ENCODE assay signal across 16 cellular contexts in the genomic region with DNA sequence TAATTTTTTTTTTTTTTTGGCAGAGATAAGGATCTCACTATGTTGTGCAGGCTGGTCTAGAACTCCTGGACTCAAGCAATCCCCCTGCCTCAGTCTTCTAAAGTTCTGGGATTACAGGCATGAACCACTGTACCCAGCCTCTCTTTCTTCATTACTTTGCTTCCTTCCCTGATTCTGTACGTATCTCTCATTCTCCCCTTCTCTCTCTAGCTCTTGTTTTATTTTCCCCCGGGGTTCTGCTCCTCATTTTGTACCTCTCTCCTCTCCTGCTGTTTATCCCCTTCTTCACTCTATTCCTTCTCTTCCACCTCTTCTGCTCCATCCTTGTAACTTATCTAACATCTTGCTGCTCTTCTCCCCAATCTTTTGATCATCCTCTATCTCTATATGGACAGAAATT. TPM values are rescaled to one million over a fixed set of nuclear protein-coding genes. Genes with fewer than 3 reads are reported as not detected.
DNase-seq lines count a peak whose midpoint lies in the region; ATAC-seq and TF ChIP-seq lines count a peak whose summit lies in the region.
"Had no signal": no experiment of that assay in that cellular context is flagged by ENCODE, and none has a peak within 500 bp of the region (broad histone marks: within the 10 kb centered on the region; RNA-seq: fewer than 3 reads in every experiment).

No MANE protein-coding gene starts in this region.

- H3K27ac Mint-ChIP-seq in activated T-cell treated with anti-CD3 and anti-CD28 coated beads, Interleukin-2, amount 50 U/mL, for 24 hours: no peak overlapping the region
- H3K27ac Mint-ChIP-seq in T-helper 17 cell: peak overlapping the region; percentile 96
- peak overlapping the region in 3 of 7 donors; percentile 13 to 88 (median 45) for H3K27ac Mint-ChIP-seq in CD4-positive, alpha-beta memory T cell

- H3K27me3 ChIP-seq in sigmoid colon: no peaks in the 10 kb centered on the region
- no peaks in the 10 kb centered on the region for H3K27me3 ChIP-seq in CD4-positive, alpha-beta memory T cell (ENCODE audit: insufficient read depth, low read length)
- H3K27me3 ChIP-seq: foreskin keratinocyte, stomach had no signal

- peaks cover 0 to 22% (median 19%) of the 10 kb centered on the region in 4 donors for H3K4me1 ChIP-seq in sigmoid colon
- peaks cover 23% of the 10 kb centered on the region for H3K4me1 ChIP-seq in CD4-positive, alpha-beta memory T cell (ENCODE audit: insufficient read depth, low read length)
- H3K4me1 ChIP-seq: foreskin keratinocyte had no signal

- H3K4me1 Mint-ChIP-seq in activated T-cell treated with anti-CD3 and anti-CD28 coated beads, Interleukin-2, amount 50 U/mL, for 24 hours (ENCODE audit: low read depth): peaks cover 35% of the 10 kb centered on the region
- peaks cover 27% of the 10 kb centered on the region for H3K4me1 Mint-ChIP-seq in T-helper 17 cell
- peaks cover 24 to 47% (median 29%) of the 10 kb centered on the region in 4 donors for H3K4me1 Mint-ChIP-seq in CD4-positive, alpha-beta memory T cell

- intact Hi-C loops in sigmoid colon (cut with DNase I): no loop called here
- intact Hi-C loops in CD4-positive, alpha-beta memory T cell (cut with micrococcal nuclease): no loop called here

- TF ChIP-seq POLR2A in sigmoid colon (IDR thresholded peaks at IDR 0.05): no peak

- WGBS in sigmoid colon, 2 donors: 93 to 97% methylated on average over 2 of the region's 2 CpGs

- peak overlapping the region; percentile 85 for H3K4me3 Mint-ChIP-seq in activated T-cell treated with anti-CD3 and anti-CD28 coated beads, Interleukin-2, amount 50 U/mL, for 24 hours
- no peak overlapping the region for H3K4me3 Mint-ChIP-seq in T-helper 17 cell
- H3K4me3 Mint-ChIP-seq in CD4-positive, alpha-beta memory T cell: peak overlapping the region in 3 of 8 donors; percentile 1 to 97 (median 6)

- no peak for TF ChIP-seq EP300 in sigmoid colon (IDR thresholded peaks at IDR 0.05)

- no peaks in the 10 kb centered on the region for H3K36me3 ChIP-seq in sigmoid colon
- no peaks in the 10 kb centered on the region for H3K36me3 ChIP-seq in CD4-positive, alpha-beta memory T cell (ENCODE audit: insufficient read depth, low read length)
- H3K36me3 ChIP-seq: lower lobe of right lung had no signal

- H3K9me3 ChIP-seq in T-helper 17 cell (ENCODE audit: control insufficient read depth, low read length, poor library complexity, severe bottlenecking): no peaks in the 10 kb centered on the region
- no peaks in the 10 kb centered on the region for H3K9me3 ChIP-seq in sigmoid colon
- H3K9me3 ChIP-seq in CD4-positive, alpha-beta memory T cell (ENCODE audit: control insufficient read depth in 1 of 2, low read length in 2 of 2): no peaks in the 10 kb centered on the region
- H3K9me3 ChIP-seq: lower lobe of right lung, stomach had no signal

- no peak overlapping the region for H3K4me3 ChIP-seq in sigmoid colon
- H3K4me3 ChIP-seq in CD4-positive, alpha-beta memory T cell (ENCODE audit: low read length in 2 of 2): no peak overlapping the region

- no peak for TF ChIP-seq CTCF in sigmoid colon (IDR thresholded peaks at IDR 0.05)
- TF ChIP-seq CTCF in GM10248 (IDR thresholded peaks at IDR 0.05; ENCODE audit: control extremely low read depth, extremely low read depth, low read depth, missing control alignments): no peak

- H3K9me3 Mint-ChIP-seq in activated T-cell treated with anti-CD3 and anti-CD28 coated beads, Interleukin-2, amount 50 U/mL, for 24 hours: no peaks in the 10 kb centered on the region
- H3K9me3 Mint-ChIP-seq in CD4-positive, alpha-beta memory T cell: no peaks in the 10 kb centered on the region

- ATAC-seq in T-helper 17 cell (no peak), HG03565 (IDR thresholded peaks at IDR 0.05; ENCODE audit: unreplicated experiment) (no peak)
- ATAC-seq: foreskin keratinocyte, lower lobe of right lung had no signal

- peak overlapping the region; percentile 96 for H3K27ac ChIP-seq in epithelial cell of prostate
- H3K27ac ChIP-seq in sigmoid colon: peak overlapping the region; percentile 85 to 91 (median 88)
- no peak overlapping the region for H3K27ac ChIP-seq in CD4-positive, alpha-beta memory T cell (ENCODE audit: low read depth, low read length)
- H3K27ac ChIP-seq: foreskin keratinocyte, lower lobe of right lung had no signal

- POLR2A ChIA-PET in GM10248 (lab: Yijun Ruan, JAX): interaction anchor here (0.6 to 0.7 kb wide), 2 partner anchors 548 to 642 kb away, joined by 3 to 6 read pairs; no protein-coding TSS in a partner anchor
- POLR2A ChIA-PET in CD4-positive, alpha-beta memory T cell (lab: Charles Lee; ENCODE audit: partially characterized antibody): interaction anchor here (0.6 to 0.7 kb wide), 3 partner anchors 46 to 429 kb away, joined by 3 to 5 read pairs (median 3); no protein-coding TSS in a partner anchor

- H3K36me3 Mint-ChIP-seq in activated T-cell treated with anti-CD3 and anti-CD28 coated beads, Interleukin-2, amount 50 U/mL, for 24 hours (ENCODE audit: low read depth): peaks cover 45% of the 10 kb centered on the region
- peaks cover 4% of the 10 kb centered on the region for H3K36me3 Mint-ChIP-seq in T-helper 17 cell (ENCODE audit: low read depth)
- peaks cover 15 to 19% of the 10 kb centered on the region in 2 donors for H3K36me3 Mint-ChIP-seq in CD4-positive, alpha-beta memory T cell

- CTCF ChIA-PET in GM10248 (lab: Yijun Ruan, JAX): no interaction called here
- CTCF ChIA-PET in CD4-positive, alpha-beta memory T cell (lab: Charles Lee; ENCODE audit: partially characterized antibody): no interaction called here

- no peaks in the 10 kb centered on the region for H3K27me3 Mint-ChIP-seq in activated T-cell treated with anti-CD3 and anti-CD28 coated beads, Interleukin-2, amount 50 U/mL, for 24 hours
- H3K27me3 Mint-ChIP-seq in T-helper 17 cell: no peaks in the 10 kb centered on the region
- H3K27me3 Mint-ChIP-seq in CD4-positive, alpha-beta memory T cell: no peaks in the 10 kb centered on the region

- no peak for DNase-seq in activated T-cell treated with anti-CD3 and anti-CD28 coated beads, Interleukin-2, amount 50 U/mL, for 24 hours
- DNase-seq in activated T-cell treated with anti-CD3 and anti-CD28 coated beads for 4 hours: no peak
- DNase-seq in T-helper 17 cell: no peak
- DNase-seq in epithelial cell of prostate (ENCODE audit: low read depth, low spot score): no peak
- DNase-seq in sigmoid colon: no peak
- no peak for DNase-seq in GM10248 (ENCODE audit: extremely low spot score)
- no peak for DNase-seq in CD4-positive, alpha-beta memory T cell
- DNase-seq: ACHN; activated CD4-positive, CD25-positive, alpha-beta regulatory T cell treated with anti-CD3 and anti-CD28 coated beads, Interleukin-2, amount 50 U/mL, for 72 hours; foreskin keratinocyte; H7; lower lobe of right lung; NCI-H226; occipital lobe; stomach had no signal

RNA-seq across cellular contexts. Expression of a gene that starts 46.5 kb away (rescaled TPM):
- total RNA-seq in T-helper 17 cell (10 to 100 TPM; 21.1 to 25.8 TPM), sigmoid colon (10 to 100 TPM in 2 of 4 donors, 1 to 10 TPM in 2; 5.4 to 10.8 (median 8.8) TPM)
- polyA plus RNA-seq in sigmoid colon: 1 to 10 TPM; 2.3 to 7.0 (median 3.0) TPM
- total RNA-seq in CD4-positive, alpha-beta memory T cell: 10 to 100 TPM; 52.8 to 53.7 TPM
- polyA plus RNA-seq in CD4-positive, alpha-beta memory T cell: 10 to 100 TPM; 23.6 to 37.9 TPM

RNA-seq across cellular contexts. Expression of a gene that starts 50.2 kb away (rescaled TPM):
- 10 to 100 TPM; 56.1 to 61.1 TPM for total RNA-seq in T-helper 17 cell
- 10 to 100 TPM; 49.2 to 96.7 (median 55.9) TPM for total RNA-seq in sigmoid colon
- 10 to 100 TPM in 2 of 3 donors, 1 to 10 TPM in 1; 5.8 to 20.5 (median 10.2) TPM for polyA plus RNA-seq in sigmoid colon
- 100 to 1,000 TPM; 128 to 130 TPM for total RNA-seq in CD4-positive, alpha-beta memory T cell
- 10 to 100 TPM; 10.7 to 25.6 TPM for polyA plus RNA-seq in CD4-positive, alpha-beta memory T cell
